32 cellular contexts compared by ENCODE assay signal in genomic region chr22:20071524-20071972, GRCh38.
"Had no signal": no experiment of that assay in that cellular context is flagged by ENCODE, and none has a peak within 500 bp of the region (broad histone marks: within the 10 kb centered on the region; RNA-seq: fewer than 3 reads in every experiment).

No MANE protein-coding gene starts in this region.

- H3K27me3 ChIP-seq: ascending aorta, breast epithelium, cardiac muscle cell, colonic mucosa, dorsolateral prefrontal cortex, esophagus muscularis mucosa, foreskin keratinocyte, gastrocnemius medialis, heart right ventricle had no signal

- H3K4me1 Mint-ChIP-seq: activated B cell treated with CpG ODN at 0.5 μM for 24 hours; activated CD4-positive, alpha-beta T cell treated with anti-CD3 and anti-CD28 coated beads, Interleukin-2, amount 10 ng/mL, durations not matched to agents 24 days and 14 days; activated CD8-positive, alpha-beta memory T cell treated with anti-CD3 and anti-CD28 coated beads, Interleukin-2, amount 10 ng/mL, durations not matched to agents 7 days and 5 days; activated naive CD8-positive, alpha-beta T cell treated with anti-CD3 and anti-CD28 coated beads for 36 hours; brain; endodermal cell; T-helper 17 cell had no signal

- DNase-seq: activated B cell treated with CpG ODN at 0.5 μM for 24 hours; activated CD4-positive, alpha-beta memory T cell treated with anti-CD3 and anti-CD28 coated beads for 36 hours; activated CD4-positive, alpha-beta T cell treated with anti-CD3 and anti-CD28 coated beads, Interleukin-2, amount 10 ng/mL, durations not matched to agents 24 days and 14 days; activated CD8-positive, alpha-beta memory T cell treated with anti-CD3 and anti-CD28 coated beads, Interleukin-2, amount 10 ng/mL, durations not matched to agents 7 days and 5 days; activated CD8-positive, alpha-beta memory T cell treated with anti-CD3 and anti-CD28 coated beads, Interleukin-2, amount 50 U/mL, for 4 hours; activated CD8-positive, alpha-beta T cell treated with anti-CD3 and anti-CD28 coated beads, Interleukin-2, amount 10 ng/mL, durations not matched to agents 7 days and 5 days; activated gamma-delta T cell; activated naive CD4-positive, alpha-beta T cell; activated naive CD4-positive, alpha-beta T cell treated with anti-CD3 and anti-CD28 coated beads, Interleukin-2, amount 50 U/mL, for 16 hours; activated naive CD8-positive, alpha-beta T cell treated with anti-CD3 and anti-CD28 coated beads for 36 hours; activated T-cell treated with anti-CD3 and anti-CD28 coated beads, Interleukin-2, amount 50 U/mL, for 1 hour; activated T-cell treated with anti-CD3 and anti-CD28 coated beads, Interleukin-2, amount 50 U/mL, for 72 hours; central memory CD4-positive, alpha-beta T cell; cerebellar nuclear complex; colonic mucosa; dorsolateral prefrontal cortex; effector memory CD4-positive, alpha-beta T cell; endodermal cell; foreskin keratinocyte; gastrocnemius medialis; heart right ventricle; T-helper 1 cell; T-helper 17 cell had no signal

- H3K4me3 Mint-ChIP-seq: activated B cell treated with CpG ODN at 0.5 μM for 24 hours; activated CD4-positive, alpha-beta memory T cell treated with anti-CD3 and anti-CD28 coated beads for 36 hours; activated CD4-positive, alpha-beta T cell treated with anti-CD3 and anti-CD28 coated beads, Interleukin-2, amount 10 ng/mL, durations not matched to agents 24 days and 14 days; activated CD8-positive, alpha-beta memory T cell treated with anti-CD3 and anti-CD28 coated beads, Interleukin-2, amount 10 ng/mL, durations not matched to agents 7 days and 5 days; activated CD8-positive, alpha-beta T cell treated with anti-CD3 and anti-CD28 coated beads, Interleukin-2, amount 10 ng/mL, durations not matched to agents 7 days and 5 days; activated naive CD8-positive, alpha-beta T cell treated with anti-CD3 and anti-CD28 coated beads for 36 hours; activated T-cell treated with anti-CD3 and anti-CD28 coated beads, Interleukin-2, amount 50 U/mL, for 72 hours; brain; endodermal cell; T-helper 17 cell; T-helper 2 cell treated with Interferon-gamma antibody and Interleukin-4, amounts not matched to agents 5 μg/mL and 100 μg/mL, for 36 hours had no signal

- H3K4me1 ChIP-seq: ascending aorta, breast epithelium, colonic mucosa, esophagus muscularis mucosa, foreskin keratinocyte, gastrocnemius medialis, heart right ventricle had no signal

- H3K27ac ChIP-seq: ascending aorta, breast epithelium, cardiac muscle cell, colonic mucosa, dorsolateral prefrontal cortex, esophagus muscularis mucosa, foreskin keratinocyte, gastrocnemius medialis, heart right ventricle, VCaP had no signal

- H3K27me3 Mint-ChIP-seq: activated B cell treated with CpG ODN at 0.5 μM for 24 hours; activated CD4-positive, alpha-beta memory T cell treated with anti-CD3 and anti-CD28 coated beads for 36 hours; activated CD4-positive, alpha-beta T cell treated with anti-CD3 and anti-CD28 coated beads, Interleukin-2, amount 10 ng/mL, durations not matched to agents 24 days and 14 days; activated CD8-positive, alpha-beta memory T cell treated with anti-CD3 and anti-CD28 coated beads, Interleukin-2, amount 10 ng/mL, durations not matched to agents 7 days and 5 days; activated naive CD8-positive, alpha-beta T cell treated with anti-CD3 and anti-CD28 coated beads for 36 hours; brain; T-helper 17 cell had no signal

- H3K4me3 ChIP-seq: ascending aorta, breast epithelium, cardiac muscle cell, colonic mucosa, dorsolateral prefrontal cortex, esophagus muscularis mucosa, gastrocnemius medialis, heart right ventricle had no signal

- H3K36me3 ChIP-seq: ascending aorta, breast epithelium, cardiac muscle cell, colonic mucosa, gastrocnemius medialis had no signal

- H3K9me3 Mint-ChIP-seq: activated B cell treated with CpG ODN at 0.5 μM for 24 hours; activated CD4-positive, alpha-beta memory T cell treated with anti-CD3 and anti-CD28 coated beads for 36 hours; activated CD4-positive, alpha-beta T cell treated with anti-CD3 and anti-CD28 coated beads, Interleukin-2, amount 10 ng/mL, durations not matched to agents 24 days and 14 days; activated naive CD8-positive, alpha-beta T cell treated with anti-CD3 and anti-CD28 coated beads for 36 hours; activated T-cell treated with anti-CD3 and anti-CD28 coated beads, Interleukin-2, amount 50 U/mL, for 72 hours; brain; endodermal cell; T-helper 2 cell treated with Interferon-gamma antibody and Interleukin-4, amounts not matched to agents 5 μg/mL and 100 μg/mL, for 36 hours had no signal

- H3K27ac Mint-ChIP-seq: activated B cell treated with CpG ODN at 0.5 μM for 24 hours; activated CD4-positive, alpha-beta memory T cell treated with anti-CD3 and anti-CD28 coated beads for 36 hours; activated CD4-positive, alpha-beta T cell treated with anti-CD3 and anti-CD28 coated beads, Interleukin-2, amount 10 ng/mL, durations not matched to agents 24 days and 14 days; activated CD8-positive, alpha-beta memory T cell treated with anti-CD3 and anti-CD28 coated beads, Interleukin-2, amount 10 ng/mL, durations not matched to agents 7 days and 5 days; activated CD8-positive, alpha-beta T cell treated with anti-CD3 and anti-CD28 coated beads, Interleukin-2, amount 10 ng/mL, durations not matched to agents 7 days and 5 days; activated naive CD8-positive, alpha-beta T cell treated with anti-CD3 and anti-CD28 coated beads for 36 hours; activated T-cell treated with anti-CD3 and anti-CD28 coated beads, Interleukin-2, amount 50 U/mL, for 72 hours; endodermal cell; T-helper 17 cell; T-helper 2 cell treated with Interferon-gamma antibody and Interleukin-4, amounts not matched to agents 5 μg/mL and 100 μg/mL, for 36 hours had no signal

- FAIRE-seq: TTC549 had no signal

- H3K9me3 ChIP-seq: ascending aorta, breast epithelium, colonic mucosa, esophagus muscularis mucosa, gastrocnemius medialis, heart right ventricle had no signal

- H3K36me3 Mint-ChIP-seq: activated CD4-positive, alpha-beta memory T cell treated with anti-CD3 and anti-CD28 coated beads for 36 hours; activated CD8-positive, alpha-beta memory T cell treated with anti-CD3 and anti-CD28 coated beads, Interleukin-2, amount 10 ng/mL, durations not matched to agents 7 days and 5 days; activated naive CD8-positive, alpha-beta T cell treated with anti-CD3 and anti-CD28 coated beads for 36 hours; brain had no signal

- ATAC-seq: activated CD4-positive, CD25-positive, alpha-beta regulatory T cell treated with anti-CD3 and anti-CD28 coated beads, Interleukin-2, amount 50 U/mL, for 24 hours; activated CD8-positive, alpha-beta memory T cell treated with anti-CD3 and anti-CD28 coated beads, Interleukin-2, amount 10 ng/mL, durations not matched to agents 7 days and 5 days; activated CD8-positive, alpha-beta T cell treated with anti-CD3 and anti-CD28 coated beads, Interleukin-2, amount 10 ng/mL, durations not matched to agents 7 days and 5 days; activated T-cell treated with anti-CD3 and anti-CD28 coated beads, Interleukin-2, amount 50 U/mL, for 72 hours; foreskin keratinocyte; gastrocnemius medialis; heart right ventricle; T-helper 17 cell had no signal
